Comparison of ENCODE assay signal across 23 cellular contexts in genomic region chr4:38090450-38091246, GRCh38.
DNase-seq lines count a peak whose midpoint lies in the region; ATAC-seq and TF ChIP-seq lines count a peak whose summit lies in the region.
"Had no signal": no experiment of that assay in that cellular context is flagged by ENCODE, and none has a peak within 500 bp of the region (broad histone marks: within the 10 kb centered on the region; RNA-seq: fewer than 3 reads in every experiment).

No MANE protein-coding gene starts in this region.

- H3K23ac ChIP-seq in H9 (ENCODE audit: insufficient read length, low read depth, low read length), result no peak overlapping the region

- ATAC-seq in activated CD8-positive, alpha-beta T cell treated with anti-CD3 and anti-CD28 coated beads for 36 hours, result peak; percentile 74
- ATAC-seq in activated CD8-positive, alpha-beta T cell treated with anti-CD3 and anti-CD28 coated beads, Interleukin-2, amount 10 ng/mL, durations not matched to agents 7 days and 5 days, result no peak
- no peak for ATAC-seq in left lobe of liver
- ATAC-seq: A549, gastroesophageal sphincter had no signal

- H3K79me2 ChIP-seq in H9 (ENCODE audit: insufficient read depth, low read length), result no peaks in the 10 kb centered on the region

- no peak overlapping the region for H2BK12ac ChIP-seq in H9 (ENCODE audit: insufficient read length, low read depth, low read length)

- no peak overlapping the region for H3K18ac ChIP-seq in H9 (ENCODE audit: insufficient read length, low read depth, low read length)

- H2BK5ac ChIP-seq in H9 (ENCODE audit: insufficient read length, low read length), result no peak overlapping the region

- H4K20me1 ChIP-seq in H9 (ENCODE audit: control insufficient read depth, insufficient read depth, insufficient read length), result no peaks in the 10 kb centered on the region

- H4K5ac ChIP-seq in H9 (ENCODE audit: insufficient read length, low read depth, low read length), result no peak overlapping the region

- H3K14ac ChIP-seq in H9 (ENCODE audit: insufficient read depth, low read length), result no peak overlapping the region

- H2AK5ac ChIP-seq in H9 (ENCODE audit: insufficient read length, low read length), result no peak overlapping the region

- no peak overlapping the region for H3T11ph ChIP-seq in H9 (ENCODE audit: low read length)

- H2BK20ac ChIP-seq in H9 (ENCODE audit: low read depth, low read length, poor library complexity, severe bottlenecking), result no peak overlapping the region

- H2AFZ ChIP-seq in H9 (ENCODE audit: low read length), result no peak overlapping the region

- H3K9ac ChIP-seq in H9 (ENCODE audit: extremely low read depth, insufficient read length, low read length) (no peak overlapping the region), rectal smooth muscle tissue (ENCODE audit: low read length) (no peak overlapping the region)

- no peak overlapping the region for H4K8ac ChIP-seq in H9 (replicated peaks; ENCODE audit: insufficient read length, low read depth, low read length)

- H3K36me3 ChIP-seq in rectal smooth muscle tissue (ENCODE audit: control insufficient read depth, insufficient read depth, low read length), result no peaks in the 10 kb centered on the region
- H3K36me3 ChIP-seq: MG63, uterus had no signal

- WGBS in H9 (ENCODE audit: extremely low coverage, insufficient read length, low lambda C conversion rate), result no CpG with 5 or more reads among the region's 7 CpGs

- no peaks in the 10 kb centered on the region for H3K9me3 Mint-ChIP-seq in activated CD8-positive, alpha-beta T cell treated with anti-CD3 and anti-CD28 coated beads for 36 hours
- H3K9me3 Mint-ChIP-seq in activated CD8-positive, alpha-beta T cell treated with anti-CD3 and anti-CD28 coated beads, Interleukin-2, amount 10 ng/mL, durations not matched to agents 7 days and 5 days (ENCODE audit: insufficient read depth), result no peaks in the 10 kb centered on the region
- H3K9me3 Mint-ChIP-seq in H9, result 0 out of 5 replicates have a peak, but pooled peaks cover 0 to 2% of the 10 kb centered on the region in 2 experiments
- no peaks in the 10 kb centered on the region for H3K9me3 Mint-ChIP-seq in activated CD4-positive, alpha-beta memory T cell treated with anti-CD3 and anti-CD28 coated beads for 36 hours
- H3K9me3 Mint-ChIP-seq: IgD-negative memory B cell had no signal

- H3K4me3 Mint-ChIP-seq in activated CD8-positive, alpha-beta T cell treated with anti-CD3 and anti-CD28 coated beads for 36 hours, result no peak overlapping the region
- H3K4me3 Mint-ChIP-seq in activated CD8-positive, alpha-beta T cell treated with anti-CD3 and anti-CD28 coated beads, Interleukin-2, amount 10 ng/mL, durations not matched to agents 7 days and 5 days, result no peak overlapping the region
- no peak overlapping the region for H3K4me3 Mint-ChIP-seq in H9
- peak overlapping the region; percentile 50 for H3K4me3 Mint-ChIP-seq in activated CD4-positive, alpha-beta memory T cell treated with anti-CD3 and anti-CD28 coated beads for 36 hours
- H3K4me3 Mint-ChIP-seq: IgD-negative memory B cell had no signal

- no peaks in the 10 kb centered on the region for H3K23me2 ChIP-seq in H9 (ENCODE audit: insufficient read length, low read depth, low read length, poor library complexity, severe bottlenecking)

- CTCF ChIA-PET in activated CD8-positive, alpha-beta T cell treated with anti-CD3 and anti-CD28 coated beads for 36 hours (lab: Charles Lee), result interaction anchor here (0.7 to 3.6 kb wide), 10 partner anchors 9 to 89 kb away, joined by 3 to 15 read pairs (median 4); no protein-coding TSS in a partner anchor
- CTCF ChIA-PET in activated CD8-positive, alpha-beta T cell treated with anti-CD3 and anti-CD28 coated beads, Interleukin-2, amount 10 ng/mL, durations not matched to agents 7 days and 5 days (lab: Charles Lee), result interaction anchor here (0.8 to 1.9 kb wide), 5 partner anchors 11 to 89 kb away, joined by 3 to 5 read pairs (median 4); no protein-coding TSS in a partner anchor
- CTCF ChIA-PET in activated CD4-positive, alpha-beta memory T cell treated with anti-CD3 and anti-CD28 coated beads for 36 hours (lab: Charles Lee), result interaction anchor here (0.8 to 2.9 kb wide), 12 partner anchors 11 to 714 kb away, joined by 4 to 14 read pairs (median 6); partner anchors contain the start of gene TLR1

- H3K27ac ChIP-seq in H9 (ENCODE audit: insufficient read length, low read depth, low read length) (no peak overlapping the region), rectal smooth muscle tissue (ENCODE audit: low read depth, low read length) (peak overlapping the region; percentile 3)
- H3K27ac ChIP-seq: A549, gastroesophageal sphincter, HL-60, uterus had no signal

- H3K4me3 ChIP-seq in rectal smooth muscle tissue (ENCODE audit: low read length), result no peak overlapping the region
- H3K4me3 ChIP-seq: A549, gastroesophageal sphincter, MG63, uterus had no signal

- no peaks in the 10 kb centered on the region for H3K9me3 ChIP-seq in H9 (ENCODE audit: control insufficient read depth, low read depth, low read length)
- H3K9me3 ChIP-seq: A549, gastroesophageal sphincter, MG63, uterus had no signal

- no peaks in the 10 kb centered on the region for H3K27me3 ChIP-seq in H9 (ENCODE audit: insufficient read depth, low read length)
- no peaks in the 10 kb centered on the region for H3K27me3 ChIP-seq in rectal smooth muscle tissue (ENCODE audit: control insufficient read depth, insufficient read depth, low read length)
- H3K27me3 ChIP-seq: gastroesophageal sphincter, MG63, uterus had no signal

- DNase-seq in activated CD8-positive, alpha-beta T cell treated with anti-CD3 and anti-CD28 coated beads for 36 hours, result no peak
- DNase-seq in activated CD8-positive, alpha-beta T cell treated with anti-CD3 and anti-CD28 coated beads, Interleukin-2, amount 10 ng/mL, durations not matched to agents 7 days and 5 days, result no peak
- DNase-seq in H9, result no peak
- peak; percentile 21 for DNase-seq in activated CD4-positive, alpha-beta memory T cell treated with anti-CD3 and anti-CD28 coated beads for 36 hours
- DNase-seq in left lobe of liver (ENCODE audit: low spot score), result no peak
- DNase-seq in OCI-M2 (lab: John Stamatoyannopoulos, UW; ENCODE audit: unreplicated experiment), result no peak
- no peak for DNase-seq in COR-L47 (lab: John Stamatoyannopoulos, UW)
- DNase-seq: activated naive CD4-positive, alpha-beta T cell treated with Interleukin-2 at 50 U/mL for 16 hours; effector CD8-positive, alpha-beta T cell; MG63; NCI-H1436 treated with DMSO at 0.1 percent for 48 hours; NCI-H526; occipital lobe; retina; SHP77; stimulated activated CD4-positive, alpha-beta T cell treated with anti-CD3 and anti-CD28 coated beads, Interleukin-12 subunit alpha, Interleukin-12 subunit beta, amount 100 ng/mL, for 4 hours; stimulated activated CD8-positive, alpha-beta memory T cell treated with anti-CD3 and anti-CD28 coated beads, Interleukin-4, amount 100 ng/mL, for 48 hours; uterus had no signal

- H2BK120ac ChIP-seq in H9 (ENCODE audit: low read depth, low read length, poor library complexity, severe bottlenecking), result no peak overlapping the region

- POLR2A ChIA-PET in activated CD8-positive, alpha-beta T cell treated with anti-CD3 and anti-CD28 coated beads for 36 hours (lab: Charles Lee), result interaction anchor here (0.7 to 1.2 kb wide), 3 partner anchors 38 to 198 kb away, joined by 3 read pairs; no protein-coding TSS in a partner anchor
- POLR2A ChIA-PET in activated CD8-positive, alpha-beta T cell treated with anti-CD3 and anti-CD28 coated beads, Interleukin-2, amount 10 ng/mL, durations not matched to agents 7 days and 5 days (lab: Charles Lee), result interaction anchor here (1.5 kb wide), 1 partner anchor 10 kb away, joined by 5 read pairs; no protein-coding TSS in a partner anchor
- POLR2A ChIA-PET in activated CD4-positive, alpha-beta memory T cell treated with anti-CD3 and anti-CD28 coated beads for 36 hours (lab: Charles Lee), result interaction anchor here (0.5 to 4.0 kb wide), 13 partner anchors 9 to 576 kb away, joined by 3 to 52 read pairs (median 7); no protein-coding TSS in a partner anchor

- H3K4ac ChIP-seq in H9 (ENCODE audit: low read depth, low read length), result no peak overlapping the region

- peaks cover 36% of the 10 kb centered on the region for H3K36me3 Mint-ChIP-seq in activated CD8-positive, alpha-beta T cell treated with anti-CD3 and anti-CD28 coated beads for 36 hours (ENCODE audit: low read depth)
- peaks cover 41% of the 10 kb centered on the region for H3K36me3 Mint-ChIP-seq in activated CD8-positive, alpha-beta T cell treated with anti-CD3 and anti-CD28 coated beads, Interleukin-2, amount 10 ng/mL, durations not matched to agents 7 days and 5 days (ENCODE audit: low read depth)
- H3K36me3 Mint-ChIP-seq in H9 (ENCODE audit: insufficient read depth in 1 of 3, low read depth in 3 of 3), result peaks cover 10 to 28% (median 22%) of the 10 kb centered on the region in 3 experiments
- peaks cover 34% of the 10 kb centered on the region for H3K36me3 Mint-ChIP-seq in activated CD4-positive, alpha-beta memory T cell treated with anti-CD3 and anti-CD28 coated beads for 36 hours

- TF ChIP-seq CTCF in activated CD8-positive, alpha-beta T cell treated with anti-CD3 and anti-CD28 coated beads for 36 hours (IDR thresholded peaks at IDR 0.05), result no peak
- TF ChIP-seq CTCF in H9 (conservative IDR thresholded peaks at IDR 0.05), result no peak

- H3K4me1 ChIP-seq in H9 (ENCODE audit: insufficient read depth, low read length) (peaks cover 12% of the 10 kb centered on the region; the same call in 1 of the 2 replicates), rectal smooth muscle tissue (ENCODE audit: control insufficient read depth, insufficient read depth, low read length) (peaks cover 28% of the 10 kb centered on the region)
- H3K4me1 ChIP-seq: A549 had no signal

- no peak overlapping the region for H2BK15ac ChIP-seq in H9 (ENCODE audit: low read depth, low read length)

- no peak overlapping the region for H3K56ac ChIP-seq in H9 (ENCODE audit: insufficient read length, low read depth, low read length)

- H3K4me2 ChIP-seq in H9 (ENCODE audit: insufficient read depth, insufficient read length, low read length), result no peak overlapping the region
- H3K4me2 ChIP-seq: A549 had no signal

- H4K91ac ChIP-seq in H9 (ENCODE audit: insufficient read length, low read depth, low read length), result no peak overlapping the region

- H3K4me1 Mint-ChIP-seq in activated CD8-positive, alpha-beta T cell treated with anti-CD3 and anti-CD28 coated beads for 36 hours (ENCODE audit: low read depth), result peaks cover 17% of the 10 kb centered on the region
- peaks cover 5% of the 10 kb centered on the region for H3K4me1 Mint-ChIP-seq in activated CD8-positive, alpha-beta T cell treated with anti-CD3 and anti-CD28 coated beads, Interleukin-2, amount 10 ng/mL, durations not matched to agents 7 days and 5 days (ENCODE audit: low read depth)
- peaks cover 31 to 34% of the 10 kb centered on the region in 2 experiments for H3K4me1 Mint-ChIP-seq in H9
- H3K4me1 Mint-ChIP-seq in activated CD4-positive, alpha-beta memory T cell treated with anti-CD3 and anti-CD28 coated beads for 36 hours (ENCODE audit: low read depth), result peaks cover 42% of the 10 kb centered on the region
- H3K4me1 Mint-ChIP-seq: IgD-negative memory B cell had no signal

- H3K27me3 Mint-ChIP-seq in activated CD8-positive, alpha-beta T cell treated with anti-CD3 and anti-CD28 coated beads for 36 hours, result no peaks in the 10 kb centered on the region
- no peaks in the 10 kb centered on the region for H3K27me3 Mint-ChIP-seq in activated CD8-positive, alpha-beta T cell treated with anti-CD3 and anti-CD28 coated beads, Interleukin-2, amount 10 ng/mL, durations not matched to agents 7 days and 5 days (ENCODE audit: low read depth)
- no peaks in the 10 kb centered on the region for H3K27me3 Mint-ChIP-seq in H9 (ENCODE audit: low read depth)
- no peaks in the 10 kb centered on the region for H3K27me3 Mint-ChIP-seq in activated CD4-positive, alpha-beta memory T cell treated with anti-CD3 and anti-CD28 coated beads for 36 hours
- H3K27me3 Mint-ChIP-seq: IgD-negative memory B cell had no signal

- intact Hi-C loops in activated CD8-positive, alpha-beta T cell treated with anti-CD3 and anti-CD28 coated beads for 36 hours (cut with micrococcal nuclease), result no loop called here
- intact Hi-C loops in activated CD4-positive, alpha-beta memory T cell treated with anti-CD3 and anti-CD28 coated beads for 36 hours (cut with micrococcal nuclease), result loop anchor here (1.0 kb wide), 3 partner anchors 12 to 71 kb away; no protein-coding TSS in a partner anchor

- peak overlapping the region; percentile 47 for H3K27ac Mint-ChIP-seq in activated CD8-positive, alpha-beta T cell treated with anti-CD3 and anti-CD28 coated beads for 36 hours
- H3K27ac Mint-ChIP-seq in activated CD8-positive, alpha-beta T cell treated with anti-CD3 and anti-CD28 coated beads, Interleukin-2, amount 10 ng/mL, durations not matched to agents 7 days and 5 days, result no peak overlapping the region
- H3K27ac Mint-ChIP-seq in H9, result peak overlapping the region in 2 of 3 experiments; percentile 20 to 62; a peak in 3 of 7 replicates
- peak overlapping the region; percentile 88 for H3K27ac Mint-ChIP-seq in activated CD4-positive, alpha-beta memory T cell treated with anti-CD3 and anti-CD28 coated beads for 36 hours

- no peaks in the 10 kb centered on the region for H3K79me1 ChIP-seq in H9 (ENCODE audit: insufficient read depth, low read depth, low read length, poor library complexity, severe bottlenecking)
